33 cellular contexts compared by ENCODE assay signal in the genomic region with DNA sequence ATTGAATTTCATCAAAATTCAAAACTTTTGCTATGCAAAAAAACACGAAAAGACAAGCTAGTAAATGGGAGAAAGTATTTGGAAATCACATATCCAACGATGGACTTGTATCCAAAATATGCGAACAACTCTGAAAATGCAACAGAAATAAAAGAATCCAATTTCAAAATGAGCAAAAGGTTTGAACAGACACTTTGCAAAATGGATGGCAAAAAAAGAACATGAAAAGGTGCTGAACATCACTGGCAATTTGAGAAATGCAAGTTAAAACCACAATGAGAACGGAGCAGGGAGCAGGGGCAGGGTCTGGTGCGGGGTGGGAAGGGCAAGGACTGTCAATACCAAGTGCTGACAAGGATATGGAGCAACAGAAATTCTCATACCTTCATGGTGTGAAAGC.
"Had no signal": no experiment of that assay in that cellular context is flagged by ENCODE, and none has a peak within 500 bp of the region (broad histone marks: within the 10 kb centered on the region; RNA-seq: fewer than 3 reads in every experiment).

No MANE protein-coding gene starts in this region.

- H3K4me1 ChIP-seq: adrenal gland, ascending aorta, breast epithelium had no signal

- H3K27ac ChIP-seq: adrenal gland, ascending aorta, body of pancreas, brain microvascular endothelial cell, breast epithelium, cardiac muscle cell had no signal

- ATAC-seq: activated naive CD4-positive, alpha-beta T cell treated with anti-CD3 and anti-CD28 coated beads, Interleukin-2, amount 50 U/mL, for 72 hours; activated naive CD8-positive, alpha-beta T cell treated with anti-CD3 and anti-CD28 coated beads, Interleukin-2, amount 50 U/mL, for 24 hours; activated T-cell treated with anti-CD3 and anti-CD28 coated beads, Interleukin-2, amount 50 U/mL, for 4 hours; activated T-cell treated with anti-CD3 and anti-CD28 coated beads, Interleukin-2, amount 50 U/mL, for 72 hours; activated T-helper 17 cell treated with anti-CD3 and anti-CD28 coated beads, Interleukin-2, amount 50 U/mL, for 72 hours; body of pancreas had no signal

- H3K27me3 ChIP-seq: adrenal gland, ascending aorta, body of pancreas, brain microvascular endothelial cell, breast epithelium, cardiac muscle cell had no signal

- H3K36me3 ChIP-seq: adrenal gland, ascending aorta, brain microvascular endothelial cell, breast epithelium, cardiac muscle cell had no signal

- FAIRE-seq: astrocyte, bronchial epithelial cell had no signal

- DNase-seq: activated effector memory CD4-positive, alpha-beta T cell treated with anti-CD3 and anti-CD28 coated beads, Interleukin-2, amount 50 U/mL, for 16 hours; activated effector memory CD4-positive, alpha-beta T cell treated with Interleukin-2 at 50 U/mL for 16 hours; activated gamma-delta T cell; activated gamma-delta T cell treated with Interleukin-2 at 50 U/mL for 16 hours; activated naive CD4-positive, alpha-beta T cell; activated naive CD4-positive, alpha-beta T cell treated with anti-CD3 and anti-CD28 coated beads for 36 hours; activated naive CD4-positive, alpha-beta T cell treated with anti-CD3 and anti-CD28 coated beads, Interleukin-2, amount 10 ng/mL, durations not matched to agents 7 days and 5 days; activated naive CD4-positive, alpha-beta T cell treated with anti-CD3 and anti-CD28 coated beads, Interleukin-2, amount 50 U/mL, for 16 hours; activated naive CD4-positive, alpha-beta T cell treated with Interleukin-2 at 50 U/mL for 16 hours; activated naive CD8-positive, alpha-beta T cell treated with anti-CD3 and anti-CD28 coated beads for 36 hours; activated naive CD8-positive, alpha-beta T cell treated with anti-CD3 and anti-CD28 coated beads, Interleukin-2, amount 10 ng/mL, durations not matched to agents 7 days and 5 days; activated naive CD8-positive, alpha-beta T cell treated with anti-CD3 and anti-CD28 coated beads, Interleukin-2, amount 50 U/mL, for 24 hours; activated T-cell treated with anti-CD3 and anti-CD28 coated beads, Interleukin-2, amount 50 U/mL, for 24 hours; activated T-cell treated with anti-CD3 and anti-CD28 coated beads, Interleukin-2, amount 50 U/mL, for 4 hours; activated T-cell treated with anti-CD3 and anti-CD28 coated beads, Interleukin-2, amount 50 U/mL, for 48 hours; activated T-cell treated with anti-CD3 and anti-CD28 coated beads, Interleukin-2, amount 50 U/mL, for 72 hours; adrenal gland; amniotic stem cell; amygdala; anterior cingulate cortex; aorta; body of pancreas; brain microvascular endothelial cell; caudate nucleus; central memory CD4-positive, alpha-beta T cell; cerebellar nuclear complex had no signal

- H3K9me3 ChIP-seq: adrenal gland, body of pancreas, breast epithelium had no signal

- H3K4me3 ChIP-seq: adrenal gland, ascending aorta, body of pancreas, breast epithelium, cardiac muscle cell had no signal
